Comparison of ENCODE assay signal across 1 cellular context in genomic region chr3:126053513-126053912, GRCh38.
TF ChIP-seq lines count a peak whose summit lies in the region.

No MANE protein-coding gene starts in this region.

TF ChIP-seq in IMR-90, 13 proteins besides CTCF, POLR2A, EP300 and RAD21:
- no peak for TF ChIP-seq CHD1 (IDR thresholded peaks at IDR 0.05; ENCODE audit: low read depth, low read length)
- TF ChIP-seq BHLHE40 (IDR thresholded peaks at IDR 0.05; ENCODE audit: low read depth, low read length) = no peak
- no peak for TF ChIP-seq SMC3 (IDR thresholded peaks at IDR 0.05; ENCODE audit: low read depth, low read length)
